Comparison of ENCODE assay signal across 9 cellular contexts in the genomic region with DNA sequence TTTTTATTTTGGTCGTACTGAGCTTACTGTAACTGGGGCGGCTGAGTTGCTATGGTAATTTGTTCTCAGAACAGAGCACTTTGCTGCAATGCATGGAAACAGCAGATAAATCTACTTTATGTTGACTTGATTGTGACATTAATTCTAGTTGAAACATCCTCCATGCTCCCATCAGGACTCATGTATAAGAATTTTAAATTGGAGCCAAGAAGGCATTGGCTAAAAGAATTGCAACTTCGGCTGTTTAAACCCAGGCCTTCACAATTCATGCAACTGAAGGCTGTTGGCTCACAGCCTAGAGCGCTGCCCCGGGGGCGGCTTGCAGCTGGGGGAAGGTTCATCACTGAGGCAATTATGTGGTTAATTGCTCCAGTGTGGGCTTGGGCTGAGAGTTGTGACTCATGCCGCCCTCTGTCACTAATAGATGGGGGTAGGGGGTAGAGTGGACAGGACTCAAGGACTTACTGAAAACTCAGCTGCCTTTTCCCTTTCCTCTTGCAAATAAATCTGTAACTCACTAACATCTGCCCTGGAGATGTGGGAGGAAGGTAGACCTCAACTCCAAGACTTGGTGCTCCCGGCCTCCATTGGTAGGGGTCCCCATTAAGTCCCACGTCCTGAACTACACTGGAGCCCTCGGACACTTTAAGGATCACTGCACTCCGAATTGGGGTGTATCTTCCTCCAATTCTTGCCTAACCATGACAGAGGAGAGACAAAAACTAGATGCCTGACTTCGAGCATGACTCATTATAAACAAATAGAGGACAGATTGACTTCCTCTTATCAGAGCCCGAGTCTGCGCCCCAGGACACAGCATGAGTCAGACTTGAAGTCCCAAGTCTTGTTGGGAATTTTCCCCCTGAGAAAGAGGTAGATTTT. TPM values are rescaled to one million over a fixed set of nuclear protein-coding genes. Genes with fewer than 3 reads are reported as not detected.
DNase-seq lines count a peak whose midpoint lies in the region; ATAC-seq and TF ChIP-seq lines count a peak whose summit lies in the region.
"Had no signal": no experiment of that assay in that cellular context is flagged by ENCODE, and none has a peak within 500 bp of the region (broad histone marks: within the 10 kb centered on the region; RNA-seq: fewer than 3 reads in every experiment).

No MANE protein-coding gene starts in this region.

- no peaks in the 10 kb centered on the region for H3K36me3 ChIP-seq in HUES64 (ENCODE audit: insufficient read depth, low read length)
- H3K36me3 ChIP-seq in duodenal mucosa (ENCODE audit: control insufficient read depth in 1 of 2, insufficient read depth in 2 of 2, low read length in 2 of 2), result no peaks in the 10 kb centered on the region
- no peaks in the 10 kb centered on the region for H3K36me3 ChIP-seq in mesendoderm (ENCODE audit: control insufficient read depth, insufficient read depth, low read length)

- H3K27ac Mint-ChIP-seq in type B pancreatic cell, result peak overlapping the region; percentile 34
- H3K27ac Mint-ChIP-seq: natural killer cell had no signal

- ATAC-seq in GM21576 (IDR thresholded peaks at IDR 0.05; ENCODE audit: unreplicated experiment), result peak; percentile 59

- peak overlapping the region; percentile 93 for H3K18ac ChIP-seq in mesendoderm (ENCODE audit: low read length)

- H3K79me1 ChIP-seq in mesendoderm (ENCODE audit: low read length), result no peaks in the 10 kb centered on the region

- H2BK120ac ChIP-seq in mesendoderm (ENCODE audit: low read depth, low read length), result no peak overlapping the region

- no peak overlapping the region for H3K56ac ChIP-seq in mesendoderm (ENCODE audit: low read length)

- DNase-seq in NK-92 treated with Interleukin-12 subunit alpha and Interleukin-12 subunit beta, amount 100 ng/mL, for 24 hours (lab: John Stamatoyannopoulos, UW), result peak; percentile 63
- no peak for DNase-seq in NK-92 (lab: John Stamatoyannopoulos, UW; ENCODE audit: unreplicated experiment)
- peak; percentile 65 to 67 for DNase-seq in SHP77 (lab: John Stamatoyannopoulos, UW)
- DNase-seq in mesendoderm, result peak; percentile 85
- no peak for DNase-seq in type B pancreatic cell (ENCODE audit: extremely low spot score, unreplicated experiment)
- DNase-seq: natural killer cell had no signal

- no peaks in the 10 kb centered on the region for H3K9me3 ChIP-seq in HUES64 (ENCODE audit: insufficient read depth, low read depth, low read length)
- H3K9me3 ChIP-seq in duodenal mucosa (ENCODE audit: control insufficient read depth in 1 of 2, low read length in 2 of 2), result no peaks in the 10 kb centered on the region

- H3K23ac ChIP-seq in mesendoderm (ENCODE audit: low read length), result no peak overlapping the region

- no peak overlapping the region for H4K5ac ChIP-seq in mesendoderm (ENCODE audit: low read length)

- H3K4me1 ChIP-seq in HUES64 (ENCODE audit: insufficient read depth, low read length) (peaks cover 32% of the 10 kb centered on the region), duodenal mucosa (ENCODE audit: control insufficient read depth in 1 of 2, insufficient read depth in 2 of 2, low read length in 2 of 2) (peaks cover 21 to 25% of the 10 kb centered on the region in 2 donors), mesendoderm (ENCODE audit: control insufficient read depth, low read depth, low read length) (peaks cover 8% of the 10 kb centered on the region)

- peak overlapping the region; percentile 13; the same call in 1 of the 2 replicates for H3K4me3 ChIP-seq in HUES64 (ENCODE audit: low read length)
- H3K4me3 ChIP-seq in duodenal mucosa (ENCODE audit: low read depth in 1 of 2, low read length in 2 of 2), result peak overlapping the region; percentile 58 to 67
- no peak overlapping the region for H3K4me3 ChIP-seq in mesendoderm (ENCODE audit: low read length)

- no peak overlapping the region for H2AK5ac ChIP-seq in mesendoderm (ENCODE audit: low read length)

- H2BK15ac ChIP-seq in mesendoderm (replicated peaks; ENCODE audit: low read depth), result no peak overlapping the region

- peaks cover 40% of the 10 kb centered on the region for H3K4me1 Mint-ChIP-seq in type B pancreatic cell (ENCODE audit: unreplicated experiment)
- H3K4me1 Mint-ChIP-seq: natural killer cell had no signal

- H3K9ac ChIP-seq in HUES64 (ENCODE audit: low read depth, low read length) (peak overlapping the region; percentile 39; the same call in 1 of the 2 replicates), duodenal mucosa (ENCODE audit: low read depth in 1 of 2, low read length in 2 of 2) (peak overlapping the region; percentile 30 to 45), mesendoderm (ENCODE audit: low read length) (no peak overlapping the region)

- H3K27me3 ChIP-seq in HUES64 (ENCODE audit: insufficient read depth, low read length) (no peaks in the 10 kb centered on the region), duodenal mucosa (ENCODE audit: control insufficient read depth in 1 of 2, insufficient read depth in 2 of 2, low read length in 2 of 2) (no peaks in the 10 kb centered on the region), mesendoderm (ENCODE audit: insufficient read depth, low read length, poor library complexity) (no peaks in the 10 kb centered on the region)

- peak overlapping the region; percentile 64 for H3K4ac ChIP-seq in mesendoderm (ENCODE audit: low read depth, low read length)

- no peak overlapping the region for H3K4me2 ChIP-seq in mesendoderm (ENCODE audit: low read length)

- H3K4me3 Mint-ChIP-seq in type B pancreatic cell, result peak overlapping the region; percentile 54
- H3K4me3 Mint-ChIP-seq: natural killer cell had no signal

- no peaks in the 10 kb centered on the region for H3K36me3 Mint-ChIP-seq in type B pancreatic cell
- H3K36me3 Mint-ChIP-seq: natural killer cell had no signal

- no peaks in the 10 kb centered on the region for H3K27me3 Mint-ChIP-seq in type B pancreatic cell

- no peaks in the 10 kb centered on the region for H3K79me2 ChIP-seq in mesendoderm (ENCODE audit: control insufficient read depth, insufficient read depth, low read length)

- peak overlapping the region; percentile 7 for H2BK5ac ChIP-seq in mesendoderm (ENCODE audit: low read length)

- whole genome bisulfite sequencing in HUES64, result 40% methylated on average over 14 of the region's 14 CpGs
- no CpG with 5 or more reads among the region's 14 CpGs for WGBS in mesendoderm (ENCODE audit: extremely low coverage, insufficient coverage, low lambda C conversion rate)

- H4K8ac ChIP-seq in mesendoderm (ENCODE audit: low read depth, low read length), result peak overlapping the region; percentile 65

- H3K9me3 Mint-ChIP-seq in type B pancreatic cell, result no peaks in the 10 kb centered on the region
- H3K9me3 Mint-ChIP-seq: natural killer cell had no signal

- H3K27ac ChIP-seq in HUES64 (ENCODE audit: low read depth, low read length) (peak overlapping the region; percentile 74), duodenal mucosa (ENCODE audit: low read depth, low read length) (peak overlapping the region; percentile 54), mesendoderm (ENCODE audit: low read depth, low read length) (peak overlapping the region; percentile 75)

- no peak for TF ChIP-seq CTCF in type B pancreatic cell (conservative IDR thresholded peaks at IDR 0.05)

RNA-seq across cellular contexts. Expression of gene ERCC4, which starts 37.5 kb away (rescaled TPM):
- 4.0 TPM for polyA plus RNA-seq in HUES64 (2013, experiment 1 of 2)
- 6.5 TPM for polyA plus RNA-seq in HUES64 (2013, experiment 2 of 2)
- 2.6 TPM for polyA plus RNA-seq in mesendoderm (2013, experiment 1 of 2)
- polyA plus RNA-seq in mesendoderm (2013, experiment 2 of 2), result 2.5 TPM
- total RNA-seq in type B pancreatic cell (ENCODE audit: low replicate concordance), result 10.6 and 17.9 TPM in 2 replicates

Comparison
In these comparisons a context has a peak if more than half of its experiments do, and no peak if none do; other contexts are left out.
1. DNase-seq: peak in NK-92 treated with Interleukin-12 subunit alpha and Interleukin-12 subunit beta, amount 100 ng/mL, for 24 hours (single experiment), SHP77 (2 of 2) and mesendoderm (single experiment); none in NK-92 (single experiment) and type B pancreatic cell (single experiment).
2. Peak in every context shown above with its lines, with median percentiles within 50 percentile points of each other: H3K27ac ChIP-seq.